13 cellular contexts compared by ENCODE assay signal in the genomic region with DNA sequence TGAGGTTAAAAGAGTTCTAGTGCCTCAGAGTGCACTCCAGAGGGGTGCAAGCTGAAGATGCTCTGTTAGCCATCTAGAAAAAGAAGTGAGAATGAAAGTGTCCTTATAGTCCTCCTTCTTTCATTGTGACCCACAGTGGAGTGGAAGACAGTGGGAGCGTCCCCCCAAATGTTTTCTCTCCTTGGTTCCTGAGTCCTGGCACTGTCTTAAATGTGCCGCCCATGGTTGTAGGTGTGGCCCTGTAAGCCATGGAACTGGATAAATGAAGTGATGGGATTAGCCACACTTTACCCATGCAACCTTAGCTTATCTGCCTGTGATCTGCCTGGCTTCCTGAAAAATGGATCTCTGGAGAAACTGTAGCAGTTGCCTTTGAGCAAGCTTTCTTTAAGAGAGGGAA. TPM values are rescaled to one million over a fixed set of nuclear protein-coding genes. Genes with fewer than 3 reads are reported as not detected.
DNase-seq lines count a peak whose midpoint lies in the region; ATAC-seq and TF ChIP-seq lines count a peak whose summit lies in the region.
"Not testable (repeated sequence)": the region's sequence is repeated elsewhere in the genome, so short reads cannot be mapped to it uniquely, and the experiment has no call there.
"Had no signal": no experiment of that assay in that cellular context is flagged by ENCODE, and none has a peak within 500 bp of the region (broad histone marks: within the 10 kb centered on the region; RNA-seq: fewer than 3 reads in every experiment).

No MANE protein-coding gene starts in this region.

- not testable (repeated sequence) for H2AFZ ChIP-seq in GM23338

- not testable (repeated sequence) for H3K36me3 ChIP-seq in GM23338 (ENCODE audit: insufficient read depth)

- H3K79me2 ChIP-seq in GM23338 (replicated peaks; ENCODE audit: insufficient read depth), result not testable (repeated sequence)

- CTCF ChIA-PET in activated CD4-positive, alpha-beta memory T cell treated with anti-CD3 and anti-CD28 coated beads for 36 hours (lab: Charles Lee), result interaction anchor here (0.8 kb wide), 1 partner anchor 18 kb away, joined by 3 read pairs; no protein-coding TSS in a partner anchor

- H4K20me1 ChIP-seq in GM23338 (replicated peaks; ENCODE audit: insufficient read depth), result not testable (repeated sequence)

- in situ Hi-C loops in Caki2 (cut with HindIII; ENCODE audit: low pct_unique_long_range_greater_than_20kb, low sequenced_read_pairs), result not testable (repeated sequence)

- H3K4me3 ChIP-seq in GM23338, result not testable (repeated sequence)

- intact Hi-C loops in activated CD4-positive, alpha-beta memory T cell treated with anti-CD3 and anti-CD28 coated beads for 36 hours (cut with micrococcal nuclease), result not testable (repeated sequence)

- H3K27me3 ChIP-seq in GM23338 (ENCODE audit: insufficient read depth), result not testable (repeated sequence)

- not testable (repeated sequence) for H3K4me1 ChIP-seq in GM23338 (ENCODE audit: insufficient read depth)

- TF ChIP-seq CTCF in GM23338 (conservative IDR thresholded peaks at IDR 0.05; ENCODE audit: low read depth in 2 of 2), result not testable (repeated sequence)

- DNase-seq in Caki2 (ENCODE audit: low read depth), result peak; percentile 50
- DNase-seq in GM23338 (ENCODE audit: low spot score), result peak; percentile 17
- peak; percentile 16 for DNase-seq in NCI-H82 (lab: John Stamatoyannopoulos, UW)
- peak; percentile 15 for DNase-seq in activated CD4-positive, alpha-beta memory T cell treated with anti-CD3 and anti-CD28 coated beads for 36 hours
- peak; percentile 13 for DNase-seq in amniotic epithelial cell (ENCODE audit: low read depth)
- peak; percentile 9 for DNase-seq in epidermal melanocyte (ENCODE audit: insufficient read length, low spot score)
- DNase-seq in left kidney (ENCODE audit: low read depth, low spot score), result peak; percentile 8
- peak; percentile 18 for DNase-seq in stimulated activated CD8-positive, alpha-beta memory T cell treated with anti-CD3 and anti-CD28 coated beads, Interleukin-4, amount 100 ng/mL, for 48 hours

- not testable (repeated sequence) for H3K9me2 ChIP-seq in GM23338 (ENCODE audit: insufficient read depth)

- H3K36me3 Mint-ChIP-seq in GM23338 (ENCODE audit: low read depth), result peaks cover 25% of the 10 kb centered on the region
- peaks cover 23% of the 10 kb centered on the region for H3K36me3 Mint-ChIP-seq in activated CD4-positive, alpha-beta memory T cell treated with anti-CD3 and anti-CD28 coated beads for 36 hours

- POLR2A ChIA-PET in activated CD4-positive, alpha-beta memory T cell treated with anti-CD3 and anti-CD28 coated beads for 36 hours (lab: Charles Lee), result not testable (repeated sequence)

- H3K9me3 Mint-ChIP-seq in GM23338, result peaks cover 91% of the 10 kb centered on the region
- peaks cover 49% of the 10 kb centered on the region for H3K9me3 Mint-ChIP-seq in activated CD4-positive, alpha-beta memory T cell treated with anti-CD3 and anti-CD28 coated beads for 36 hours

- H3F3A ChIP-seq in GM23338 (replicated peaks; ENCODE audit: low read depth), result not testable (repeated sequence)

- not testable (repeated sequence) for H3K27me3 Mint-ChIP-seq in GM23338 (ENCODE audit: insufficient read depth, low read depth, poor library complexity); activated CD4-positive, alpha-beta memory T cell treated with anti-CD3 and anti-CD28 coated beads for 36 hours

- H3K27ac ChIP-seq in GM23338 (ENCODE audit: low read depth), result not testable (repeated sequence)

- H3K4me2 ChIP-seq in GM23338, result not testable (repeated sequence)

- not testable (repeated sequence) for H3K4me3 Mint-ChIP-seq in GM23338; activated CD4-positive, alpha-beta memory T cell treated with anti-CD3 and anti-CD28 coated beads for 36 hours

- ATAC-seq in GM23338, result not testable (repeated sequence)

- H3K4me1 Mint-ChIP-seq in GM23338; activated CD4-positive, alpha-beta memory T cell treated with anti-CD3 and anti-CD28 coated beads for 36 hours (ENCODE audit: low read depth): not testable (repeated sequence)

- H3K27ac Mint-ChIP-seq in GM23338; activated CD4-positive, alpha-beta memory T cell treated with anti-CD3 and anti-CD28 coated beads for 36 hours: not testable (repeated sequence)

RNA-seq across cellular contexts. Expression of a gene that starts 23.3 kb away (rescaled TPM):
- 1.4 and 2.3 TPM in 2 replicates for total RNA-seq in Caki2 (2014; rRNA removed; shearing (Covaris generic); ENCODE audit: low replicate concordance)
- total RNA-seq in GM23338 (2014; rRNA removed; shearing (Covaris generic)), result not detected in 2 replicates
- polyA plus RNA-seq in GM23338 (2016; fragmentation: Nextera tagmentation; extraction: Ambion mirVana), result 0.26 TPM in 1 of 2 replicates, not detected in the other
- total RNA-seq in activated CD4-positive, alpha-beta memory T cell treated with anti-CD3 and anti-CD28 coated beads for 36 hours, result not detected
- total RNA-seq: CD8-positive, alpha-beta memory T cell; HepG2; HT-29; K562; Peyer's patch had no signal
- polyA plus RNA-seq: CD8-positive, alpha-beta memory T cell; HepG2 had no signal

RNA-seq across cellular contexts. Expression of a gene that starts 40.6 kb away (rescaled TPM):
- total RNA-seq in Caki2 (2014; rRNA removed; shearing (Covaris generic); ENCODE audit: low replicate concordance), result not detected in 2 replicates
- total RNA-seq in GM23338 (2014; rRNA removed; shearing (Covaris generic)), result not detected in 2 replicates
- not detected in 2 replicates for polyA plus RNA-seq in GM23338 (2016; fragmentation: Nextera tagmentation; extraction: Ambion mirVana)
- not detected for total RNA-seq in activated CD4-positive, alpha-beta memory T cell treated with anti-CD3 and anti-CD28 coated beads for 36 hours
- total RNA-seq: CD8-positive, alpha-beta memory T cell; HepG2; HT-29; K562; Peyer's patch had no signal
- polyA plus RNA-seq: CD8-positive, alpha-beta memory T cell had no signal

RNA-seq across cellular contexts. Expression of a gene that starts 42.4 kb away (rescaled TPM):
- not detected in 2 replicates for total RNA-seq in Caki2 (2014; rRNA removed; shearing (Covaris generic); ENCODE audit: low replicate concordance)
- total RNA-seq in GM23338 (2014; rRNA removed; shearing (Covaris generic)), result not detected in 2 replicates
- polyA plus RNA-seq in GM23338 (2016; fragmentation: Nextera tagmentation; extraction: Ambion mirVana), result 0.32 and 0.63 TPM in 2 replicates
- total RNA-seq in activated CD4-positive, alpha-beta memory T cell treated with anti-CD3 and anti-CD28 coated beads for 36 hours, result not detected
- total RNA-seq: CD8-positive, alpha-beta memory T cell; HepG2; HT-29; K562; Peyer's patch had no signal
- polyA plus RNA-seq: CD8-positive, alpha-beta memory T cell; HepG2; K562 had no signal
